ENCODE assay signal across 2 cellular contexts in genomic region chr7:135114622-135115021, GRCh38.
A peak's percentile ranks its signal among the peaks of the same experiment; 100 is the strongest.
TF ChIP-seq lines count a peak whose summit lies in the region.

No MANE protein-coding gene starts in this region.

TF ChIP-seq in HepG2, 621 proteins besides CTCF, POLR2A, EP300 and RAD21:
- TF ChIP-seq ZNF552 (CRISPR knock-in tag; IDR thresholded peaks at IDR 0.05; ENCODE audit: borderline replicate concordance) (no peak), ZNF292 (CRISPR knock-in tag; IDR thresholded peaks at IDR 0.05; ENCODE audit: borderline replicate concordance, low read depth) (no peak), ZNF800 (CRISPR knock-in tag; IDR thresholded peaks at IDR 0.05) (no peak), HDAC1 (CRISPR knock-in tag; IDR thresholded peaks at IDR 0.05) (no peak), GFI1 (CRISPR knock-in tag; IDR thresholded peaks at IDR 0.05; ENCODE audit: borderline replicate concordance) (peak; percentile 99), NFE2L2 (IDR thresholded peaks at IDR 0.05; ENCODE audit: low read length) (no peak), ZNF33B (CRISPR knock-in tag; IDR thresholded peaks at IDR 0.05) (no peak), PHF21A (CRISPR knock-in tag; IDR thresholded peaks at IDR 0.05) (peak; percentile 57; the same call in 1 of the 2 replicates), HMG20A (CRISPR knock-in tag; IDR thresholded peaks at IDR 0.05; ENCODE audit: borderline replicate concordance) (peak; percentile 52; the same call in 1 of the 2 replicates), FUBP1 (CRISPR knock-in tag; IDR thresholded peaks at IDR 0.05; ENCODE audit: borderline replicate concordance) (no peak), HMG20B (CRISPR knock-in tag; conservative IDR thresholded peaks at IDR 0.05) (peak; percentile 86), ZHX2 (IDR thresholded peaks at IDR 0.05; ENCODE audit: low read depth) (no peak), ZHX2 (CRISPR knock-in tag; IDR thresholded peaks at IDR 0.05; ENCODE audit: borderline replicate concordance) (no peak), HNF4A (CRISPR knock-in tag; IDR thresholded peaks at IDR 0.05) (peak; percentile 24; the same call in 1 of the 2 replicates), HNRNPUL1 (IDR thresholded peaks at IDR 0.05; ENCODE audit: low read depth, low read length) (no peak), RBM22 (optimal IDR thresholded peaks at IDR 0.05; ENCODE audit: low read length) (no peak), ZMYM4 (CRISPR knock-in tag; IDR thresholded peaks at IDR 0.05) (peak; percentile 35; the same call in 1 of the 2 replicates)

TF ChIP-seq in K562, 482 proteins besides CTCF, POLR2A, EP300 and RAD21:
- no peak for TF ChIP-seq ZC3H4 (CRISPR knock-in tag; IDR thresholded peaks at IDR 0.05; ENCODE audit: borderline replicate concordance)
- peak; percentile 67 to 68 for TF ChIP-seq KDM1A (IDR thresholded peaks at IDR 0.05)
- no peak for TF ChIP-seq PTTG1 (tag; IDR thresholded peaks at IDR 0.05; ENCODE audit: low read depth)
